17 cellular contexts compared by ENCODE assay signal in genomic region chr4:121148621-121149020, GRCh38. TPM values are rescaled to one million over a fixed set of nuclear protein-coding genes. Genes with fewer than 3 reads are reported as not detected.
DNase-seq lines count a peak whose midpoint lies in the region; ATAC-seq and TF ChIP-seq lines count a peak whose summit lies in the region.
"Had no signal": no experiment of that assay in that cellular context is flagged by ENCODE, and none has a peak within 500 bp of the region (broad histone marks: within the 10 kb centered on the region; RNA-seq: fewer than 3 reads in every experiment).

No MANE protein-coding gene starts in this region.

- H3K4me3 ChIP-seq in AG10803 (ENCODE audit: low read length) (no peak overlapping the region), osteoblast (ENCODE audit: insufficient read depth, low read length) (no peak overlapping the region)
- H3K4me3 ChIP-seq: A549, HAP-1 had no signal

- H3K36me3 ChIP-seq in osteoblast (ENCODE audit: insufficient read depth, low read length), result no peaks in the 10 kb centered on the region
- H3K36me3 ChIP-seq: HAP-1 had no signal

- H3K27ac ChIP-seq in osteoblast (ENCODE audit: low read depth, low read length), result peak overlapping the region; percentile 76
- H3K27ac ChIP-seq: A549 had no signal

- H3K79me2 ChIP-seq in osteoblast (ENCODE audit: insufficient read depth, low read length), result no peaks in the 10 kb centered on the region

- no peaks in the 10 kb centered on the region for H3K9me3 Mint-ChIP-seq in HFFc6
- no peaks in the 10 kb centered on the region for H3K9me3 Mint-ChIP-seq in activated naive CD4-positive, alpha-beta T cell treated with anti-CD3 and anti-CD28 coated beads, Interleukin-2, amount 50 U/mL, for 72 hours

- H3K27ac Mint-ChIP-seq in HFFc6, result peak overlapping the region; percentile 81; the same call in 1 of the 2 replicates
- H3K27ac Mint-ChIP-seq in activated naive CD4-positive, alpha-beta T cell treated with anti-CD3 and anti-CD28 coated beads, Interleukin-2, amount 50 U/mL, for 72 hours, result no peak overlapping the region
- H3K27ac Mint-ChIP-seq: CD4-positive, alpha-beta memory T cell had no signal

- peaks cover 54% of the 10 kb centered on the region for H3K4me1 ChIP-seq in osteoblast (ENCODE audit: insufficient read depth, low read length)
- H3K4me1 ChIP-seq: A549, Caco-2, HAP-1 had no signal

- no peaks in the 10 kb centered on the region for H4K20me1 ChIP-seq in osteoblast (ENCODE audit: insufficient read depth, low read length)

- no peak overlapping the region for H2AFZ ChIP-seq in osteoblast (ENCODE audit: low read length)

- no peaks in the 10 kb centered on the region for H3K27me3 Mint-ChIP-seq in HFFc6 (ENCODE audit: insufficient read depth)
- H3K27me3 Mint-ChIP-seq: CD4-positive, alpha-beta memory T cell had no signal

- H3K36me3 Mint-ChIP-seq in HFFc6 (ENCODE audit: low read depth), result no peaks in the 10 kb centered on the region
- H3K36me3 Mint-ChIP-seq in activated naive CD4-positive, alpha-beta T cell treated with anti-CD3 and anti-CD28 coated beads, Interleukin-2, amount 50 U/mL, for 72 hours, result peaks cover 0 to 9% of the 10 kb centered on the region in 2 donors
- H3K36me3 Mint-ChIP-seq: CD4-positive, alpha-beta memory T cell had no signal

- peak; percentile 56 for DNase-seq in AG10803 (ENCODE audit: low read depth)
- DNase-seq in HFFc6, result no peak
- DNase-seq in fibroblast of gingiva (ENCODE audit: low read depth), result peak; percentile 10
- no peak for DNase-seq in osteoblast (ENCODE audit: insufficient read length, low spot score, missing footprints)
- no peak for DNase-seq in activated naive CD4-positive, alpha-beta T cell treated with anti-CD3 and anti-CD28 coated beads, Interleukin-2, amount 50 U/mL, for 72 hours (ENCODE audit: low spot score in 2 of 2)
- DNase-seq: 8988T; ACHN; C1 segment of cervical spinal cord; Caco-2; CD4-positive, alpha-beta memory T cell; DMS153; DND-41; GOT3 had no signal

- H3K4me3 Mint-ChIP-seq in HFFc6, result no peak overlapping the region
- H3K4me3 Mint-ChIP-seq: CD4-positive, alpha-beta memory T cell had no signal

- no peak overlapping the region for H3K4me2 ChIP-seq in osteoblast (ENCODE audit: insufficient read depth, low read length)
- H3K4me2 ChIP-seq: A549 had no signal

- TF ChIP-seq CTCF in AG10803 (conservative IDR thresholded peaks at IDR 0.05; ENCODE audit: low read length) (no peak), HFFc6 (IDR thresholded peaks at IDR 0.05) (no peak), osteoblast (IDR thresholded peaks at IDR 0.05; ENCODE audit: extremely low read depth, low read depth, low read length) (no peak)

- H3K9me3 ChIP-seq in osteoblast (ENCODE audit: low read depth, low read length), result no peaks in the 10 kb centered on the region
- H3K9me3 ChIP-seq: A549, Caco-2, HAP-1 had no signal

- peaks cover 60% of the 10 kb centered on the region for H3K4me1 Mint-ChIP-seq in HFFc6 (ENCODE audit: low read depth)

- ATAC-seq in activated naive CD4-positive, alpha-beta T cell treated with anti-CD3 and anti-CD28 coated beads, Interleukin-2, amount 50 U/mL, for 72 hours, result no peak
- ATAC-seq in GM18498 (IDR thresholded peaks at IDR 0.05; ENCODE audit: unreplicated experiment) (no peak), GM19324 (IDR thresholded peaks at IDR 0.05; ENCODE audit: low FRiP score, unreplicated experiment) (no peak)
- ATAC-seq: A549 had no signal

- H3K27me3 ChIP-seq in osteoblast (ENCODE audit: insufficient read depth, low read length), result no peaks in the 10 kb centered on the region

RNA-seq across cellular contexts. Expression of gene TNIP3, which starts 15.5 kb away (rescaled TPM):
- under 1 TPM; 0.31 to 0.70 (median 0.47) TPM for total RNA-seq in HFFc6 (2021; fragmentation: NEBNext Ultra II Directional; extraction: Animal tissue kit (Norgen Biotek cat#: 25700))
- total RNA-seq in osteoblast, result 0.59 and 0.72 TPM in 2 replicates
- 1 to 10 TPM; 3.2 to 5.4 TPM for total RNA-seq in activated naive CD4-positive, alpha-beta T cell treated with anti-CD3 and anti-CD28 coated beads, Interleukin-2, amount 50 U/mL, for 72 hours

Comparison
In these comparisons a context has a peak if more than half of its experiments do, and no peak if none do; other contexts are left out.
1. DNase-seq: peak in AG10803 (single experiment) and fibroblast of gingiva (single experiment); none in HFFc6 (single experiment), osteoblast (single experiment) and activated naive CD4-positive, alpha-beta T cell treated with anti-CD3 and anti-CD28 coated beads, Interleukin-2, amount 50 U/mL, for 72 hours (0 of 2).